ENCODE assay signal across 20 cellular contexts in the genomic region with DNA sequence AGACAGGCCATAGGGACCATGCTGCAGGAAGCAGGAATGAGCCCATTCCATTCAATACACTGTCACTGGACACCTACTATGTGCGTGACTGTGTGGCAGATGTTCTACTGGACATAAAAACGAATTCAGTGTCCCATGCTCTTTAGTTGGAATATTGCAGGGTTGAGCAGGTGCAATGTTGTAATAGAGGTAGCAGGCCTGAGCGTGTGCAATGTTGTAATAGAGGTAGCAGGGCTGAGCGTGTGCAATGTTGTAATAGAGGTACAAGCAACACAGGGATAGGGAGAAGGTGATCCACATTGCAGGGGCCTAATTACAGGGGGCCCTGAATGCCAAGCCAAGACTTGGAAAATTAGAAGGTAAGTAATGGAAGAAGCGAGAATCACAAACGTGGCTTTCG.
"Had no signal": no experiment of that assay in that cellular context is flagged by ENCODE, and none has a peak within 500 bp of the region (broad histone marks: within the 10 kb centered on the region; RNA-seq: fewer than 3 reads in every experiment).

No MANE protein-coding gene starts in this region.

- H3K9me3 Mint-ChIP-seq: activated CD4-positive, alpha-beta T cell treated with anti-CD3 and anti-CD28 coated beads, Interleukin-2, amount 10 ng/mL, durations not matched to agents 24 days and 14 days; activated CD8-positive, alpha-beta T cell treated with anti-CD3 and anti-CD28 coated beads for 36 hours; activated naive CD8-positive, alpha-beta T cell treated with anti-CD3 and anti-CD28 coated beads, Interleukin-2, amount 50 U/mL, for 24 hours; activated T-helper 2 cell treated with anti-CD3 and anti-CD28 coated beads, Interferon-gamma antibody, Interleukin-2, Interleukin-4, amounts not matched to agents 10 μg/mL and 5 μg/mL and 100 μg/mL, durations not matched to agents 14 hours and 24 hours and 36 hours; nephron progenitor cell had no signal

- H3K27ac Mint-ChIP-seq: activated CD4-positive, alpha-beta T cell treated with anti-CD3 and anti-CD28 coated beads, Interleukin-2, amount 10 ng/mL, durations not matched to agents 24 days and 14 days; activated CD8-positive, alpha-beta T cell treated with anti-CD3 and anti-CD28 coated beads for 36 hours; activated naive CD8-positive, alpha-beta T cell treated with anti-CD3 and anti-CD28 coated beads, Interleukin-2, amount 50 U/mL, for 24 hours; activated T-helper 2 cell treated with anti-CD3 and anti-CD28 coated beads, Interferon-gamma antibody, Interleukin-2, Interleukin-4, amounts not matched to agents 10 μg/mL and 5 μg/mL and 100 μg/mL, durations not matched to agents 14 hours and 24 hours and 36 hours; nephron progenitor cell had no signal

- H3K4me3 Mint-ChIP-seq: activated CD4-positive, alpha-beta T cell treated with anti-CD3 and anti-CD28 coated beads, Interleukin-2, amount 10 ng/mL, durations not matched to agents 24 days and 14 days; activated CD8-positive, alpha-beta T cell treated with anti-CD3 and anti-CD28 coated beads for 36 hours; activated naive CD8-positive, alpha-beta T cell treated with anti-CD3 and anti-CD28 coated beads, Interleukin-2, amount 50 U/mL, for 24 hours; nephron progenitor cell had no signal

- ATAC-seq: activated CD8-positive, alpha-beta T cell treated with anti-CD3 and anti-CD28 coated beads for 36 hours; activated naive CD8-positive, alpha-beta T cell treated with anti-CD3 and anti-CD28 coated beads, Interleukin-2, amount 50 U/mL, for 24 hours; left lung had no signal

- H3K36me3 ChIP-seq: brain microvascular endothelial cell, esophagus muscularis mucosa, left lung, tibial artery had no signal

- DNase-seq: activated CD4-positive, alpha-beta T cell treated with anti-CD3 and anti-CD28 coated beads, Interleukin-2, amount 10 ng/mL, durations not matched to agents 24 days and 14 days; activated CD8-positive, alpha-beta T cell treated with anti-CD3 and anti-CD28 coated beads for 36 hours; activated naive CD4-positive, alpha-beta T cell treated with Interleukin-2 at 50 U/mL for 16 hours; activated naive CD8-positive, alpha-beta T cell treated with anti-CD3 and anti-CD28 coated beads, Interleukin-2, amount 50 U/mL, for 24 hours; activated T-cell treated with anti-CD3 and anti-CD28 coated beads, Interleukin-2, amount 50 U/mL, for 1 hour; anterior cingulate cortex; brain microvascular endothelial cell; hippocampal formation; islet precursor cell; left lung; midbrain; nephron progenitor cell; occipital lobe; retina; stimulated activated CD4-positive, alpha-beta T cell treated with anti-CD3 and anti-CD28 coated beads, Interleukin-2, amount 100 ng/mL, for 24 hours; stimulated activated naive CD4-positive, alpha-beta T cell treated with Interleukin-2 at 50 U/mL for 16 hours; tibial artery had no signal

- H3K4me3 ChIP-seq: coronary artery, esophagus muscularis mucosa, left lung, tibial artery had no signal

- H3K27ac ChIP-seq: brain microvascular endothelial cell, coronary artery, esophagus muscularis mucosa, left lung, tibial artery had no signal

- H3K9me3 ChIP-seq: esophagus muscularis mucosa, left lung, tibial artery had no signal
